15 cellular contexts compared by ENCODE assay signal in genomic region chr5:58477760-58478159, GRCh38. TPM values are rescaled to one million over a fixed set of nuclear protein-coding genes. Genes with fewer than 3 reads are reported as not detected.
A peak's percentile ranks its signal among the peaks of the same experiment; 100 is the strongest.
DNase-seq lines count a peak whose midpoint lies in the region; TF ChIP-seq lines count a peak whose summit lies in the region.
"Had no signal": no experiment of that assay in that cellular context is flagged by ENCODE, and none has a peak within 500 bp of the region (broad histone marks: within the 10 kb centered on the region; RNA-seq: fewer than 3 reads in every experiment).

No MANE protein-coding gene starts in this region.

- H3K9me2 ChIP-seq in Loucy (replicated peaks; ENCODE audit: low read depth, low read length): no peaks in the 10 kb centered on the region

- H3K27ac Mint-ChIP-seq in chondrocyte (ENCODE audit: unreplicated experiment) (no peak overlapping the region), neural progenitor cell (no peak overlapping the region)
- H3K27ac Mint-ChIP-seq: effector memory CD8-positive, alpha-beta T cell; stimulated activated naive CD8-positive, alpha-beta T cell treated with anti-CD3 and anti-CD28 coated beads, Interleukin-15, amount 100 ng/mL, for 72 hours had no signal

- H3K4me2 ChIP-seq in Loucy (ENCODE audit: low read depth, low read length, poor library complexity, severe bottlenecking) (no peak overlapping the region), neural progenitor cell (no peak overlapping the region)

- peak; percentile 40 for TF ChIP-seq CTCF in GM10266 (IDR thresholded peaks at IDR 0.05; ENCODE audit: control insufficient read depth, insufficient read depth, low read depth, missing control alignments)
- peak; percentile 65 for TF ChIP-seq CTCF in Loucy (conservative IDR thresholded peaks at IDR 0.05; ENCODE audit: low read length)
- peak; percentile 76 for TF ChIP-seq CTCF in chondrocyte (IDR thresholded peaks at IDR 0.05)
- TF ChIP-seq CTCF in neural progenitor cell (IDR thresholded peaks at IDR 0.05): peak; percentile 46
- TF ChIP-seq CTCF in testis (IDR thresholded peaks at IDR 0.05): no peak
- TF ChIP-seq CTCF in esophagus squamous epithelium (IDR thresholded peaks at IDR 0.05): no peak

- H3K36me3 Mint-ChIP-seq in chondrocyte (ENCODE audit: low read depth) (peaks cover 3% of the 10 kb centered on the region), neural progenitor cell (peaks cover 2% of the 10 kb centered on the region)

- H3K4me1 Mint-ChIP-seq in chondrocyte (ENCODE audit: low read depth) (no peaks in the 10 kb centered on the region), neural progenitor cell (no peaks in the 10 kb centered on the region)
- H3K4me1 Mint-ChIP-seq: neural crest cell; stimulated activated naive CD8-positive, alpha-beta T cell treated with anti-CD3 and anti-CD28 coated beads, Interleukin-15, amount 100 ng/mL, for 72 hours had no signal

- no peak for DNase-seq in GM10266 (ENCODE audit: extremely low spot score)
- DNase-seq in chondrocyte (ENCODE audit: low spot score): no peak
- peak; percentile 6 for DNase-seq in neural progenitor cell (ENCODE audit: low spot score)
- DNase-seq in testis: no peak
- DNase-seq in dedifferentiated amniotic fluid mesenchymal stem cell (ENCODE audit: extremely low spot score): no peak
- DNase-seq in esophagus squamous epithelium (lab: John Stamatoyannopoulos, UW): no peak
- DNase-seq: activated CD4-positive, alpha-beta T cell treated with anti-CD3 and anti-CD28 coated beads for 1 hour; activated naive CD4-positive, alpha-beta T cell; effector memory CD8-positive, alpha-beta T cell; GF-D8; NCI-H1694; stimulated activated naive CD8-positive, alpha-beta T cell treated with anti-CD3 and anti-CD28 coated beads, Interleukin-15, amount 100 ng/mL, for 72 hours had no signal

- no peaks in the 10 kb centered on the region for H3K36me3 ChIP-seq in Loucy (ENCODE audit: insufficient read depth, low read length)
- no peaks in the 10 kb centered on the region for H3K36me3 ChIP-seq in neural progenitor cell
- H3K36me3 ChIP-seq in testis (ENCODE audit: low read depth, missing control alignments): no peaks in the 10 kb centered on the region
- H3K36me3 ChIP-seq in esophagus squamous epithelium: no peaks in the 10 kb centered on the region

- H3F3A ChIP-seq in Loucy (ENCODE audit: low read depth) (no peaks in the 10 kb centered on the region), neural progenitor cell (ENCODE audit: low read depth) (no peaks in the 10 kb centered on the region)

- H3K4me1 ChIP-seq in Loucy (ENCODE audit: insufficient read depth, low read length, poor library complexity, severe bottlenecking): no peaks in the 10 kb centered on the region
- H3K4me1 ChIP-seq in neural progenitor cell: no peaks in the 10 kb centered on the region
- H3K4me1 ChIP-seq in testis: no peaks in the 10 kb centered on the region
- H3K4me1 ChIP-seq in esophagus squamous epithelium: no peaks in the 10 kb centered on the region

- H3K4me3 ChIP-seq in Loucy (ENCODE audit: low read length, poor library complexity, severe bottlenecking) (no peak overlapping the region), neural progenitor cell (no peak overlapping the region), testis (no peak overlapping the region), esophagus squamous epithelium (no peak overlapping the region)

- no peak overlapping the region for H3K27ac ChIP-seq in neural progenitor cell
- no peak overlapping the region for H3K27ac ChIP-seq in testis
- no peak overlapping the region for H3K27ac ChIP-seq in esophagus squamous epithelium
- H3K27ac ChIP-seq: RWPE1 had no signal

- no peaks in the 10 kb centered on the region for H3K27me3 ChIP-seq in Loucy (ENCODE audit: insufficient read depth, low read length, poor library complexity, severe bottlenecking)
- no peaks in the 10 kb centered on the region for H3K27me3 ChIP-seq in neural progenitor cell
- no peaks in the 10 kb centered on the region for H3K27me3 ChIP-seq in testis
- H3K27me3 ChIP-seq in esophagus squamous epithelium: peaks cover 0 to under 1% (median 0%) of the 10 kb centered on the region in 4 donors

- H3K9me3 Mint-ChIP-seq in chondrocyte (ENCODE audit: low read depth) (no peaks in the 10 kb centered on the region), neural progenitor cell (peaks cover 16% of the 10 kb centered on the region)

- H4K20me1 ChIP-seq in Loucy (ENCODE audit: insufficient read depth, low read length, poor library complexity, severe bottlenecking) (no peaks in the 10 kb centered on the region), neural progenitor cell (ENCODE audit: low read depth) (no peaks in the 10 kb centered on the region)

- H3K4me3 Mint-ChIP-seq in chondrocyte (ENCODE audit: unreplicated experiment): no peak overlapping the region
- no peak overlapping the region for H3K4me3 Mint-ChIP-seq in neural progenitor cell
- H3K4me3 Mint-ChIP-seq: effector memory CD8-positive, alpha-beta T cell; neural crest cell; stimulated activated naive CD8-positive, alpha-beta T cell treated with anti-CD3 and anti-CD28 coated beads, Interleukin-15, amount 100 ng/mL, for 72 hours had no signal

- H3K9ac ChIP-seq in Loucy (ENCODE audit: low read depth, low read length, poor library complexity, severe bottlenecking): no peak overlapping the region
- no peak overlapping the region for H3K9ac ChIP-seq in neural progenitor cell

- intact Hi-C loops in testis (cut with DNase I; ENCODE audit: low total_unique reads): no loop called here
- intact Hi-C loops in esophagus squamous epithelium (cut with DNase I): no loop called here

- no peak overlapping the region for H2AFZ ChIP-seq in Loucy (ENCODE audit: low read length)
- H2AFZ ChIP-seq in neural progenitor cell (replicated peaks): no peak overlapping the region

- peaks cover 7% of the 10 kb centered on the region; the same call in 1 of the 2 replicates for H3K9me3 ChIP-seq in Loucy (ENCODE audit: insufficient read depth, low read depth, low read length)
- H3K9me3 ChIP-seq in neural progenitor cell (ENCODE audit: low read depth): no peaks in the 10 kb centered on the region
- no peaks in the 10 kb centered on the region for H3K9me3 ChIP-seq in testis
- H3K9me3 ChIP-seq in esophagus squamous epithelium: peaks cover 0 to 13% (median 4%) of the 10 kb centered on the region in 3 donors

- WGBS in testis, 2 donors: 24 to 33% methylated on average over 1 of the region's 1 CpG
- WGBS in esophagus squamous epithelium, 2 donors: 26 to 55% methylated on average over 1 of the region's 1 CpG

- H3K79me2 ChIP-seq in Loucy (ENCODE audit: insufficient read depth, low read length) (no peaks in the 10 kb centered on the region), neural progenitor cell (ENCODE audit: low read depth) (no peaks in the 10 kb centered on the region)

- H3K27me3 Mint-ChIP-seq in chondrocyte (ENCODE audit: low read depth) (no peaks in the 10 kb centered on the region), neural progenitor cell (ENCODE audit: insufficient read depth, low read depth) (no peaks in the 10 kb centered on the region)
- H3K27me3 Mint-ChIP-seq: stimulated activated naive CD8-positive, alpha-beta T cell treated with anti-CD3 and anti-CD28 coated beads, Interleukin-15, amount 100 ng/mL, for 72 hours had no signal

- no peak for TF ChIP-seq POLR2A in testis (IDR thresholded peaks at IDR 0.05)
- no peak for TF ChIP-seq POLR2A in esophagus squamous epithelium (IDR thresholded peaks at IDR 0.05)

RNA-seq across cellular contexts. Expression of gene GAPT, which starts 13.5 kb away (rescaled TPM):
- total RNA-seq in chondrocyte: not detected in 3 replicates
- total RNA-seq in neural progenitor cell (ENCODE audit: low replicate concordance): not detected in 2 replicates
- total RNA-seq in testis: 1 to 10 TPM in 1 of 2 donors, under 1 TPM in 1; 0.62 to 1.9 TPM
- polyA plus RNA-seq in testis (ENCODE audit: insufficient read depth, low read depth, low replicate concordance): 0.58 TPM
- total RNA-seq in esophagus squamous epithelium: 1 to 10 TPM in 1 of 4 donors, under 1 TPM in 2, not detected in 1; 0.09 to 2.9 (median 0.18) TPM
- total RNA-seq: neural crest cell had no signal

RNA-seq across cellular contexts. Expression of gene PLK2, which starts 17.9 kb away (rescaled TPM):
- total RNA-seq in chondrocyte: 40.0 to 48.4 TPM (median 46.8 TPM) in 3 replicates
- total RNA-seq in neural progenitor cell (ENCODE audit: low replicate concordance): 10.1 and 22.5 TPM in 2 replicates
- 10 to 100 TPM; 55.3 to 88.4 TPM for total RNA-seq in testis
- 87.8 TPM for polyA plus RNA-seq in testis (ENCODE audit: insufficient read depth, low read depth, low replicate concordance)
- total RNA-seq in esophagus squamous epithelium: 100 to 1,000 TPM; 117 to 227 (median 151) TPM

Comparison
In these comparisons a context has a peak if more than half of its experiments do, and no peak if none do; other contexts are left out.
1. CTCF ChIP-seq: peak in GM10266 (single experiment), Loucy (single experiment), chondrocyte (single experiment) and neural progenitor cell (single experiment); none in testis (0 of 3) and esophagus squamous epithelium (0 of 6).